ENCODE assay signal across 12 cellular contexts in the genomic region with DNA sequence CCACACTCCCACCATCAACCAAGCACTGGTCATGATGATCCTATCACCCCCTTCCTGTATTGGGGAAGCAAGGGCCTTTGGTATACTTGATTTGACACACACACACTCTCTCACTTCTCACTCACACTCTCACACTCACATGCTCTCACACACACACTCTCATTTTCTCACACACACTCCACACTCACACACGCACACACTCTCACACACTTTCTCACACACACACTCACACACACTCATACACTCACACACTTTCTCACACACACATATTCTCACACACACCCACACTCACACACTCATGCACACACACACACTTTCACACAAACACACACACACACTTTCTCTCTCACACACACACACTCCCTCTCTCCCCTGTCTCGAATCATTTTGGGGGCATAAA. TPM values are rescaled to one million over a fixed set of nuclear protein-coding genes. Genes with fewer than 3 reads are reported as not detected.
A peak's percentile ranks its signal among the peaks of the same experiment; 100 is the strongest.
DNase-seq lines count a peak whose midpoint lies in the region; ATAC-seq and FAIRE-seq lines count a peak whose summit lies in the region.
"Had no signal": no experiment of that assay in that cellular context is flagged by ENCODE, and none has a peak within 500 bp of the region (broad histone marks: within the 10 kb centered on the region; RNA-seq: fewer than 3 reads in every experiment).

No MANE protein-coding gene starts in this region.

- H2BK12ac ChIP-seq in mesenchymal stem cell (ENCODE audit: low read length in 2 of 2), result peak overlapping the region in 1 of 2 experiments; percentile 56

- peaks cover 92% of the 10 kb centered on the region for H3K4me1 Mint-ChIP-seq in activated naive CD8-positive, alpha-beta T cell treated with anti-CD3 and anti-CD28 coated beads, Interleukin-2, amount 50 U/mL, for 24 hours

- FAIRE-seq in GM19239 (lab: Jason Lieb, UNC), result peak; percentile 79

- peak overlapping the region; percentile 76 for H4K8ac ChIP-seq in mesenchymal stem cell (ENCODE audit: low read length)

- peak overlapping the region; percentile 89 for H3K4me3 Mint-ChIP-seq in activated naive CD8-positive, alpha-beta T cell treated with anti-CD3 and anti-CD28 coated beads, Interleukin-2, amount 50 U/mL, for 24 hours

- no peak overlapping the region for H3K4ac ChIP-seq in mesenchymal stem cell (ENCODE audit: low read depth in 1 of 2, low read length in 2 of 2)

- DNase-seq in GM19239 (ENCODE audit: insufficient read length, low spot score) (no peak), mesenchymal stem cell (no peak), HCEC 1CT (no peak), MG63 (no peak), inferior parietal cortex (ENCODE audit: extremely low spot score) (no peak), NCI-H748 treated with DMSO at 0.1 percent for 48 hours (lab: John Stamatoyannopoulos, UW) (no peak)
- no peak for DNase-seq in activated naive CD8-positive, alpha-beta T cell treated with anti-CD3 and anti-CD28 coated beads, Interleukin-2, amount 50 U/mL, for 24 hours
- DNase-seq: NCI-H1092 treated with DMSO at 0.1 percent for 48 hours; NCI-H526; stimulated activated CD4-positive, alpha-beta T cell treated with anti-CD3 and anti-CD28 coated beads, Interleukin-2, amount 100 ng/mL, for 24 hours had no signal

- no peaks in the 10 kb centered on the region for H4K20me1 ChIP-seq in BLaER1 treated with 17β-estradiol and CSF1 and Interleukin-3, amounts not matched to agents 10 nM and 100 nM

- peak overlapping the region in 1 of 2 experiments; percentile 63 for H3K18ac ChIP-seq in mesenchymal stem cell (ENCODE audit: low read depth in 1 of 2, low read length in 2 of 2)

- no peak overlapping the region for H3K23ac ChIP-seq in mesenchymal stem cell (ENCODE audit: low read length in 2 of 2)

- H3K9ac ChIP-seq in BLaER1 treated with 17β-estradiol and CSF1 and Interleukin-3, amounts not matched to agents 10 nM and 100 nM, result peak overlapping the region in 7 of 11 experiments; percentile 28 to 63 (median 51); a peak in 8 of 22 replicates
- no peak overlapping the region for H3K9ac ChIP-seq in mesenchymal stem cell (ENCODE audit: low read length)

- no peak overlapping the region for H2BK5ac ChIP-seq in mesenchymal stem cell (ENCODE audit: low read depth, low read length, poor library complexity, severe bottlenecking)

- H3K9me3 ChIP-seq in BLaER1 treated with 17β-estradiol and CSF1 and Interleukin-3, amounts not matched to agents 10 nM and 100 nM (replicated peaks in 1 of 11), result no peaks in the 10 kb centered on the region
- H3K9me3 ChIP-seq in mesenchymal stem cell (ENCODE audit: control insufficient read depth, low read length), result no peaks in the 10 kb centered on the region
- H3K9me3 ChIP-seq in MG63, result no peaks in the 10 kb centered on the region

- peak overlapping the region; percentile 98 for H3K27ac Mint-ChIP-seq in activated naive CD8-positive, alpha-beta T cell treated with anti-CD3 and anti-CD28 coated beads, Interleukin-2, amount 50 U/mL, for 24 hours

- ATAC-seq in activated naive CD8-positive, alpha-beta T cell treated with anti-CD3 and anti-CD28 coated beads, Interleukin-2, amount 50 U/mL, for 24 hours, result no peak

- peak overlapping the region; percentile 74 for H4K91ac ChIP-seq in mesenchymal stem cell (ENCODE audit: low read length)

- H2BK15ac ChIP-seq in mesenchymal stem cell (ENCODE audit: low read depth, poor library complexity, severe bottlenecking), result no peak overlapping the region

- peak overlapping the region; percentile 45 to 88 (median 81); a peak in 21 of 22 replicates for H3K27ac ChIP-seq in BLaER1 treated with 17β-estradiol and CSF1 and Interleukin-3, amounts not matched to agents 10 nM and 100 nM
- no peak overlapping the region for H3K27ac ChIP-seq in mesenchymal stem cell (ENCODE audit: low read length, poor library complexity, severe bottlenecking)
- H3K27ac ChIP-seq: C4-2B had no signal

- H3K14ac ChIP-seq in mesenchymal stem cell (ENCODE audit: low read length in 2 of 2), result peak overlapping the region in 1 of 2 experiments; percentile 2

- H3K4me3 ChIP-seq in BLaER1 treated with 17β-estradiol and CSF1 and Interleukin-3, amounts not matched to agents 10 nM and 100 nM, result no peak overlapping the region
- H3K4me3 ChIP-seq in mesenchymal stem cell (ENCODE audit: insufficient read depth in 1 of 2, low read depth in 1 of 2, low read length in 2 of 2) (no peak overlapping the region), MG63 (no peak overlapping the region)

- H3K36me3 ChIP-seq in BLaER1 treated with 17β-estradiol and CSF1 and Interleukin-3, amounts not matched to agents 10 nM and 100 nM, result peaks cover 0 to 39% (median 0%) of the 10 kb centered on the region in 11 experiments; a peak in 4 of 22 replicates
- H3K36me3 ChIP-seq in mesenchymal stem cell (ENCODE audit: control insufficient read depth in 1 of 2, insufficient read depth in 2 of 2, low read depth in 1 of 2, low read length in 2 of 2), result peaks cover 0 to 71% of the 10 kb centered on the region in 2 experiments
- H3K36me3 ChIP-seq in MG63, result no peaks in the 10 kb centered on the region

- H2AK5ac ChIP-seq in mesenchymal stem cell (ENCODE audit: low read length, severe bottlenecking), result no peak overlapping the region

- H2AFZ ChIP-seq in mesenchymal stem cell (ENCODE audit: low read depth, low read length), result no peak overlapping the region

- H2BK120ac ChIP-seq in mesenchymal stem cell (ENCODE audit: low read depth, low read length), result no peak overlapping the region

- WGBS in mesenchymal stem cell, result 92% methylated on average over 2 of the region's 2 CpGs

- peaks cover 0 to under 1% (median 0%) of the 10 kb centered on the region in 11 experiments; a peak in 1 of 22 replicates for H3K27me3 ChIP-seq in BLaER1 treated with 17β-estradiol and CSF1 and Interleukin-3, amounts not matched to agents 10 nM and 100 nM
- H3K27me3 ChIP-seq in mesenchymal stem cell (ENCODE audit: control insufficient read depth in 1 of 2, insufficient read depth in 1 of 2, low read length in 2 of 2), result no peaks in the 10 kb centered on the region
- H3K27me3 ChIP-seq in MG63, result no peaks in the 10 kb centered on the region

- H3K27me3 Mint-ChIP-seq in activated naive CD8-positive, alpha-beta T cell treated with anti-CD3 and anti-CD28 coated beads, Interleukin-2, amount 50 U/mL, for 24 hours, result no peaks in the 10 kb centered on the region

- H3K36me3 Mint-ChIP-seq in activated naive CD8-positive, alpha-beta T cell treated with anti-CD3 and anti-CD28 coated beads, Interleukin-2, amount 50 U/mL, for 24 hours (ENCODE audit: low read depth), result peaks cover 79% of the 10 kb centered on the region

- H3K4me1 ChIP-seq in BLaER1 treated with 17β-estradiol and CSF1 and Interleukin-3, amounts not matched to agents 10 nM and 100 nM, result peaks cover 31 to 61% (median 47%) of the 10 kb centered on the region in 10 experiments
- H3K4me1 ChIP-seq in mesenchymal stem cell (ENCODE audit: control insufficient read depth, insufficient read depth, low read depth, low read length), result peaks cover 18% of the 10 kb centered on the region

- H3K79me1 ChIP-seq in mesenchymal stem cell (replicated peaks; ENCODE audit: low read length, poor library complexity, severe bottlenecking), result peaks cover 5% of the 10 kb centered on the region

- no peaks in the 10 kb centered on the region for H3K9me3 Mint-ChIP-seq in activated naive CD8-positive, alpha-beta T cell treated with anti-CD3 and anti-CD28 coated beads, Interleukin-2, amount 50 U/mL, for 24 hours

- peak overlapping the region; percentile 73 to 98 (median 90) for H3K4me2 ChIP-seq in BLaER1 treated with 17β-estradiol and CSF1 and Interleukin-3, amounts not matched to agents 10 nM and 100 nM
- no peak overlapping the region for H3K4me2 ChIP-seq in mesenchymal stem cell (ENCODE audit: low read length, poor library complexity, severe bottlenecking)

RNA-seq across cellular contexts. Expression of a gene that starts 8.6 kb away (rescaled TPM):
- 1.3 TPM for polyA plus RNA-seq in mesenchymal stem cell (2013, experiment 1 of 2)
- 1.9 TPM for polyA plus RNA-seq in mesenchymal stem cell (2013, experiment 2 of 2)
- 1.7 TPM in 1 of 2 replicates, not detected in the other for total RNA-seq in MG63 (2014; rRNA removed; shearing (Covaris generic); ENCODE audit: low replicate concordance)
